10 cellular contexts compared by ENCODE assay signal in genomic region chr2:143870696-143871095, GRCh38.
"Had no signal": no experiment of that assay in that cellular context is flagged by ENCODE, and none has a peak within 500 bp of the region (broad histone marks: within the 10 kb centered on the region; RNA-seq: fewer than 3 reads in every experiment).

No MANE protein-coding gene starts in this region.

- H3K4me3 ChIP-seq: GM23248 had no signal

- FAIRE-seq: H1, H54, HepG2 had no signal

- H3K9ac ChIP-seq: GM23248 had no signal

- H3K27me3 Mint-ChIP-seq: IgD-negative memory B cell had no signal

- ATAC-seq: HepG2 had no signal

- H2AFZ ChIP-seq: GM23248 had no signal

- H3K27ac Mint-ChIP-seq: H9, HFFc6, IgD-negative memory B cell had no signal

- DNase-seq: GM23248, H9, HCEC 1CT, HFFc6, KG1 had no signal

- H3K27ac ChIP-seq: GM23248, HL-60 had no signal

- H3K4me3 Mint-ChIP-seq: H9, HFFc6, IgD-negative memory B cell had no signal
